1 cellular context compared by ENCODE assay signal in genomic region chr11:114439229-114440120, GRCh38.
A peak's percentile ranks its signal among the peaks of the same experiment; 100 is the strongest.
TF ChIP-seq lines count a peak whose summit lies in the region.

Gene REXO2, plus strand, starts transcription at chr11:114439467. Its CDS starts 62 bp downstream, at chr11:114439529.

TF ChIP-seq in K562, 482 proteins besides CTCF, POLR2A, EP300 and RAD21 (continued from another document and continues in another):
- TF ChIP-seq ZBTB33 (CRISPR knock-in tag; IDR thresholded peaks at IDR 0.05) = peak; percentile 46; the same call in 1 of the 2 replicates
- no peak for TF ChIP-seq NCOA4 (IDR thresholded peaks at IDR 0.05; ENCODE audit: partially characterized antibody)
- no peak; the same call in none of the 2 replicates for TF ChIP-seq FOXP4 (CRISPR knock-in tag; IDR thresholded peaks at IDR 0.05; ENCODE audit: borderline replicate concordance)
- TF ChIP-seq ZNF445 (CRISPR knock-in tag; IDR thresholded peaks at IDR 0.05; ENCODE audit: low read depth) = no peak
- peak; percentile 59 for TF ChIP-seq FOSL1 (tag; conservative IDR thresholded peaks at IDR 0.05)
- TF ChIP-seq ZNF224 (CRISPR knock-in tag; IDR thresholded peaks at IDR 0.05) = no peak
- peak; percentile 83 for TF ChIP-seq KDM5B (IDR thresholded peaks at IDR 0.05; ENCODE audit: insufficient replicate concordance, low read depth, low read length)
- no peak for TF ChIP-seq DMBX1 (CRISPR knock-in tag; IDR thresholded peaks at IDR 0.05; ENCODE audit: borderline replicate concordance)
- TF ChIP-seq HNRNPUL1 (IDR thresholded peaks at IDR 0.05; ENCODE audit: low read length) = no peak
- TF ChIP-seq PHB (CRISPR knock-in tag; IDR thresholded peaks at IDR 0.05) = no peak
- no peak for TF ChIP-seq ZBTB26 (CRISPR knock-in tag; IDR thresholded peaks at IDR 0.05)
- TF ChIP-seq ELK1 (CRISPR knock-in tag; IDR thresholded peaks at IDR 0.05) = no peak
- TF ChIP-seq ASH1L (IDR thresholded peaks at IDR 0.05; ENCODE audit: borderline replicate concordance, low read depth, partially characterized antibody) = no peak
- TF ChIP-seq TCF15 (CRISPR knock-in tag; IDR thresholded peaks at IDR 0.05) = no peak
- peak; percentile 67 for TF ChIP-seq HMGN3 (IDR thresholded peaks at IDR 0.05; ENCODE audit: borderline replicate concordance, extremely low read depth, insufficient read length, low read depth, low read length)
- TF ChIP-seq CBFA2T3 (IDR thresholded peaks at IDR 0.05) = 0 out of 2 replicates have a peak, but pooled peaks have one; percentile 9
- no peak for TF ChIP-seq ZNF253 (CRISPR knock-in tag; conservative IDR thresholded peaks at IDR 0.05)
- no peak for TF ChIP-seq RBM25 (IDR thresholded peaks at IDR 0.05; ENCODE audit: low read depth, low read length, severe bottlenecking)
- TF ChIP-seq ZNF274 (IDR thresholded peaks at IDR 0.05; ENCODE audit: borderline replicate concordance, low read depth, low read length) = no peak
- no peak for TF ChIP-seq ARNT (IDR thresholded peaks at IDR 0.05)
- TF ChIP-seq CHD2 (IDR thresholded peaks at IDR 0.05; ENCODE audit: low read depth, low read length) = no peak
- no peak for TF ChIP-seq CREBBP (IDR thresholded peaks at IDR 0.05; ENCODE audit: low read depth, low read length)
- peak; percentile 90 for TF ChIP-seq CBFB (CRISPR knock-in tag; IDR thresholded peaks at IDR 0.05)
- no peak for TF ChIP-seq ZC3H11A (IDR thresholded peaks at IDR 0.05; ENCODE audit: low read depth, low read length)
- 0 out of 2 replicates have a peak, but pooled peaks have one; percentile 41 for TF ChIP-seq PURB (CRISPR knock-in tag; IDR thresholded peaks at IDR 0.05; ENCODE audit: low read depth)
- no peak for TF ChIP-seq CGGBP1 (CRISPR knock-in tag; IDR thresholded peaks at IDR 0.05)
- no peak for TF ChIP-seq RREB1 (CRISPR knock-in tag; IDR thresholded peaks at IDR 0.05)
- TF ChIP-seq MECOM (CRISPR knock-in tag; IDR thresholded peaks at IDR 0.05) = no peak
- no peak for TF ChIP-seq ZBTB5 (IDR thresholded peaks at IDR 0.05)
- TF ChIP-seq MLLT1 (IDR thresholded peaks at IDR 0.05) = peak in 1 of 2 experiments; percentile 8; a peak in 1 of 4 replicates
- TF ChIP-seq ZNF121 (CRISPR knock-in tag; conservative IDR thresholded peaks at IDR 0.05) = no peak
- TF ChIP-seq BRCA1 (IDR thresholded peaks at IDR 0.05) = no peak
- TF ChIP-seq BRCA1 (CRISPR knock-in tag; IDR thresholded peaks at IDR 0.05) = no peak
- no peak for TF ChIP-seq MYBL2 (IDR thresholded peaks at IDR 0.05; ENCODE audit: low read depth)
- no peak for TF ChIP-seq MYBL2 (CRISPR knock-in tag; IDR thresholded peaks at IDR 0.05; ENCODE audit: borderline replicate concordance)
- peak; percentile 97 for TF ChIP-seq MAX (CRISPR knock-in tag; IDR thresholded peaks at IDR 0.05)
- TF ChIP-seq HOXB6 (CRISPR knock-in tag; IDR thresholded peaks at IDR 0.05; ENCODE audit: borderline replicate concordance) = no peak
- TF ChIP-seq ZKSCAN3 (CRISPR knock-in tag; IDR thresholded peaks at IDR 0.05) = no peak
- no peak for TF ChIP-seq SMARCB1 (IDR thresholded peaks at IDR 0.05; ENCODE audit: insufficient read length, low read depth)
- TF ChIP-seq ESRRB (CRISPR knock-in tag; IDR thresholded peaks at IDR 0.05; ENCODE audit: borderline replicate concordance) = no peak
- TF ChIP-seq ZNF217 (CRISPR knock-in tag; IDR thresholded peaks at IDR 0.05) = no peak
- TF ChIP-seq ARID3B (CRISPR knock-in tag; IDR thresholded peaks at IDR 0.05; ENCODE audit: borderline replicate concordance) = no peak
- TF ChIP-seq ZNF707 (CRISPR knock-in tag; conservative IDR thresholded peaks at IDR 0.05) = no peak
- peak; percentile 85 for TF ChIP-seq TFAP4 (CRISPR knock-in tag; IDR thresholded peaks at IDR 0.05; ENCODE audit: borderline replicate concordance)
